Comparison of ENCODE assay signal across 8 cellular contexts in the genomic region with DNA sequence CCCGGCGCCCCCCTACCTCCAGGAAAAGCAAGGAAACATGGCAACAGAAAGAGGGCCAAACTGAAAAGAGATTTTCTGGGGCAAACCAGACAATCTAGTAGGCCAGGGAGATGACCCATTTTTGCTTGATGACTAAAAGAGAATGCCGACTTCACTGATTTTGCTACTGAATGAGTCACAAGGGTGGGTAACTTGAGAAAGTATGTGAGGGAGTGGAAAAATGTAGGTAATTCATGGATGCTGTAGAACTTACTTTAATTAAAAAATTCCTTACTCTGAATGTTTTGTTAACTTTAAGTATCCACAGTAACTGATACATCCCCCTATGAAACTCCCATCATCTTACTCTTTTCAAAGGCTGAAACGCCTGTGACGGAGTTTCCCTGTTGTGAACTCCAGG. TPM values are rescaled to one million over a fixed set of nuclear protein-coding genes. Genes with fewer than 3 reads are reported as not detected.
DNase-seq lines count a peak whose midpoint lies in the region; ATAC-seq and TF ChIP-seq lines count a peak whose summit lies in the region.

No MANE protein-coding gene starts in this region.

- H3K4me3 ChIP-seq in MG63: no peak overlapping the region
- no peak overlapping the region for H3K4me3 ChIP-seq in epithelial cell of proximal tubule (ENCODE audit: low read depth, low read length)
- H3K4me3 ChIP-seq in trophoblast cell (ENCODE audit: low read depth, low read length): no peak overlapping the region

- no peaks in the 10 kb centered on the region for H3K27me3 Mint-ChIP-seq in T-helper 17 cell

- no peak overlapping the region for H2AK5ac ChIP-seq in trophoblast cell (ENCODE audit: low read length)

- H3K4ac ChIP-seq in trophoblast cell (ENCODE audit: low read depth, low read length): no peak overlapping the region

- ATAC-seq in HG02759 (IDR thresholded peaks at IDR 0.05; ENCODE audit: unreplicated experiment) (no peak), T-helper 17 cell (no peak)

- TF ChIP-seq CTCF in epithelial cell of proximal tubule (conservative IDR thresholded peaks at IDR 0.05; ENCODE audit: low read depth, low read length): no peak

- H3K4me3 Mint-ChIP-seq in T-helper 17 cell: no peak overlapping the region

- no peak overlapping the region for H3K9ac ChIP-seq in trophoblast cell (ENCODE audit: low read length)

- H3K14ac ChIP-seq in trophoblast cell (ENCODE audit: low read length): no peak overlapping the region

- no peak overlapping the region for H4K8ac ChIP-seq in trophoblast cell (ENCODE audit: low read depth, low read length)

- no peak overlapping the region for H3K27ac Mint-ChIP-seq in T-helper 17 cell

- H4K91ac ChIP-seq in trophoblast cell (ENCODE audit: low read depth, low read length): no peak overlapping the region

- no peak overlapping the region for H3K4me2 ChIP-seq in trophoblast cell (ENCODE audit: low read length)

- H3K27me3 ChIP-seq in MG63 (no peaks in the 10 kb centered on the region), trophoblast cell (ENCODE audit: insufficient read depth, low read length) (no peaks in the 10 kb centered on the region)

- H3K4me1 Mint-ChIP-seq in T-helper 17 cell: no peaks in the 10 kb centered on the region

- H2AFZ ChIP-seq in trophoblast cell (ENCODE audit: insufficient read depth, low read length, poor library complexity): no peak overlapping the region

- H3K36me3 ChIP-seq in MG63 (peaks cover 11% of the 10 kb centered on the region; the same call in 1 of the 2 replicates), trophoblast cell (ENCODE audit: control insufficient read depth in 1 of 2, insufficient read depth in 2 of 2, low read length in 2 of 2) (no peaks in the 10 kb centered on the region)

- no CpG with 5 or more reads among the region's 5 CpGs for WGBS in trophoblast cell (ENCODE audit: extremely low coverage, insufficient coverage, insufficient read length)

- peak overlapping the region; percentile 23 for H3K27ac ChIP-seq in trophoblast cell (ENCODE audit: low read depth, low read length)

- H3K4me1 ChIP-seq in trophoblast cell (ENCODE audit: control insufficient read depth in 1 of 2, insufficient read depth in 2 of 2, low read length in 2 of 2): peaks cover 4 to 9% of the 10 kb centered on the region in 2 experiments

- no peaks in the 10 kb centered on the region for H3K36me3 Mint-ChIP-seq in T-helper 17 cell (ENCODE audit: low read depth)

- H3K9me3 ChIP-seq in MG63 (no peaks in the 10 kb centered on the region), trophoblast cell (ENCODE audit: insufficient read depth, low read depth, low read length) (no peaks in the 10 kb centered on the region), T-helper 17 cell (ENCODE audit: control insufficient read depth, low read length, poor library complexity, severe bottlenecking) (no peaks in the 10 kb centered on the region)

- no peak overlapping the region for H2BK12ac ChIP-seq in trophoblast cell (ENCODE audit: low read length)

- no peak overlapping the region for H4K12ac ChIP-seq in trophoblast cell (ENCODE audit: low read depth, low read length)

- H2BK120ac ChIP-seq in trophoblast cell (ENCODE audit: insufficient read depth, low read length, poor library complexity): no peak overlapping the region

- no peak overlapping the region for H3K18ac ChIP-seq in trophoblast cell (ENCODE audit: low read length)

- H2BK5ac ChIP-seq in trophoblast cell (ENCODE audit: low read depth, low read length, poor library complexity): no peak overlapping the region

- peak; percentile 90 for DNase-seq in EL
- DNase-seq in MG63: peak; percentile 12
- peak; percentile 75 for DNase-seq in epithelial cell of proximal tubule (ENCODE audit: low read depth)
- peak; percentile 47 to 90 for DNase-seq in trophoblast cell
- DNase-seq in NCI-H2171 (lab: John Stamatoyannopoulos, UW): no peak
- no peak for DNase-seq in activated CD8-positive, alpha-beta memory T cell treated with anti-CD3 and anti-CD28 coated beads, Interleukin-2, amount 50 U/mL, for 4 hours
- DNase-seq in T-helper 17 cell: no peak

- no peaks in the 10 kb centered on the region for H3K79me1 ChIP-seq in trophoblast cell (ENCODE audit: low read length)

- H3K79me2 ChIP-seq in trophoblast cell (ENCODE audit: control insufficient read depth, insufficient read depth, low read length, poor library complexity): no peaks in the 10 kb centered on the region

- H3K23ac ChIP-seq in trophoblast cell (ENCODE audit: low read length): no peak overlapping the region

RNA-seq across cellular contexts. Expression of a gene that starts 24.2 kb away (rescaled TPM):
- total RNA-seq in MG63 (2014; rRNA removed; shearing (Covaris generic); ENCODE audit: low replicate concordance): 19.7 and 46.8 TPM in 2 replicates
- total RNA-seq in epithelial cell of proximal tubule (25.2 and 31.0 TPM in 2 replicates), T-helper 17 cell (1 to 10 TPM; 1.0 to 1.5 TPM)
- 26.8 and 28.4 TPM in 2 replicates for polyA plus RNA-seq in trophoblast cell (2013)

Comparison
In these comparisons a context has a peak if more than half of its experiments do, and no peak if none do; other contexts are left out.
1. DNase-seq: peak in EL (single experiment), MG63 (single experiment), epithelial cell of proximal tubule (single experiment) and trophoblast cell (2 of 2); none in NCI-H2171 (single experiment), activated CD8-positive, alpha-beta memory T cell treated with anti-CD3 and anti-CD28 coated beads, Interleukin-2, amount 50 U/mL, for 4 hours (single experiment) and T-helper 17 cell (0 of 3).